In the genomic region with DNA sequence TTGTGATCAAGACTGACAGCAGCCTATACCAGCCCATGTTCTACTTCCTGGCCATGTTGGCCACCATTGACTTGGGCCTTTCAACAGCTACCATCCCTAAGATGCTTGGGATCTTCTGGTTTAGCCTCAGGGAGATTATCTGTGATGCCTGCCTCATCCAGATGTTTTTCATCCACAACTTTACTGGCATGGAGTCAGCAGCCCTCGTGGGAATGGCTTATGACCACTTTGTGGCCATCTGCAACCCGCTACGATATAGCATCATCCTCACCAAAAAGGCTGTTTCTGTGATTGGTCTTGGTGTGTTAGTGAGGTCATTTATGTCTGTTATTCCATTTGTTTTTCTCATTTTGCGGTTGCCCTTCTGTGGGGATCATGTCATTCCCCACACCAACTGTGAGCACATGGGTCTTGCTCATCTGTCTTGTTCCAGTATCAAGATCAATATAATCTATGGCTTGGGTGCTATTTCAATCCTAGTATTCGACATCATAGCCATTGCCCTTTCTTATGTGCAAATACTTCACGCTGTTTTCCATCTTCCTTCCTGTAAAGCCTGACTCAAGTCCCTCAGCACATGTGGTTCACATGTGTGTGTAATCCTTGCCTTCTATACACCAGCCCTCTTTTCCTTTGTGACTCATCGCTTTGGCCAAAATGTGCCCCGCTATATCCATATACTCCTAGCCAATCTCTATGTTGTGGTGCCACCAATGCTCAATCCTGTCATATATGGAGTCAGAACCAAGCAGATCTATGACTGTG, we compare ENCODE assay signal across 25 cellular contexts. TPM values are rescaled to one million over a fixed set of nuclear protein-coding genes. Genes with fewer than 3 reads are reported as not detected.
"Had no signal": no experiment of that assay in that cellular context is flagged by ENCODE, and none has a peak within 500 bp of the region (broad histone marks: within the 10 kb centered on the region; RNA-seq: fewer than 3 reads in every experiment).

No MANE protein-coding gene starts in this region.

- H3K27me3 ChIP-seq: SJCRH30 had no signal

- DNase-seq: activated CD4-positive, alpha-beta T cell treated with anti-CD3 and anti-CD28 coated beads for 4 hours; activated CD8-positive, alpha-beta memory T cell treated with anti-CD3 and anti-CD28 coated beads, Interleukin-2, amount 50 U/mL, for 4 hours; activated CD8-positive, alpha-beta T cell treated with anti-CD3 and anti-CD28 coated beads for 36 hours; activated gamma-delta T cell treated with Interleukin-2 at 50 U/mL for 16 hours; activated T-cell treated with anti-CD3 and anti-CD28 coated beads, Interleukin-2, amount 50 U/mL, for 72 hours; amygdala; MM.1S; NCI-H1105; NCI-H1436; NCI-H1694 treated with DMSO at 0.1 percent for 48 hours; NCI-H2029 treated with DMSO at 0.1 percent for 48 hours; NCI-H345; NCI-H510A; NCI-H526 treated with DMSO at 0.1 percent for 48 hours; NK-92 treated with Interleukin-12 subunit alpha and Interleukin-12 subunit beta, amount 100 ng/mL, for 24 hours; OCI-M1; Right ventricle myocardium superior; SJCRH30; SK-N-SH had no signal

- H3K36me3 ChIP-seq: SJCRH30 had no signal

- H3K27ac ChIP-seq: RWPE1, SJCRH30, VCaP had no signal

- H3K4me2 ChIP-seq: SK-N-SH had no signal

- H3K4me3 ChIP-seq: SJCRH30 had no signal

- H3K9me2 ChIP-seq: SK-N-SH had no signal

- H3K9me3 ChIP-seq: SJCRH30, SK-N-SH had no signal

- ATAC-seq: activated CD8-positive, alpha-beta T cell treated with anti-CD3 and anti-CD28 coated beads for 36 hours; activated T-cell treated with anti-CD3 and anti-CD28 coated beads, Interleukin-2, amount 50 U/mL, for 72 hours; Panc1 had no signal

- H3K4me1 ChIP-seq: SJCRH30 had no signal

- H3K9ac ChIP-seq: SK-N-SH had no signal

RNA-seq across cellular contexts. Expression of a gene that starts 23.6 kb away (rescaled TPM):
- total RNA-seq: activated CD8-positive, alpha-beta T cell treated with anti-CD3 and anti-CD28 coated beads for 36 hours; activated T-cell treated with anti-CD3 and anti-CD28 coated beads, Interleukin-2, amount 50 U/mL, for 72 hours; activated T-helper 2 cell treated with anti-CD3 and anti-CD28 coated beads, Interferon-gamma antibody, Interleukin-2, Interleukin-4, amounts not matched to agents 10 μg/mL and 5 μg/mL and 100 μg/mL, durations not matched to agents 14 hours and 24 hours and 36 hours; astrocyte; Right ventricle myocardium superior; SJCRH30; T-helper 2 cell treated with Interferon-gamma antibody and Interleukin-4, amounts not matched to agents 100 ng/mL and 5 ng/mL, for 36 hours had no signal
- polyA plus RNA-seq: SK-N-SH had no signal

RNA-seq across cellular contexts. Expression of a gene that starts 33.6 kb away (rescaled TPM):
- total RNA-seq: activated CD8-positive, alpha-beta T cell treated with anti-CD3 and anti-CD28 coated beads for 36 hours; activated T-cell treated with anti-CD3 and anti-CD28 coated beads, Interleukin-2, amount 50 U/mL, for 72 hours; activated T-helper 2 cell treated with anti-CD3 and anti-CD28 coated beads, Interferon-gamma antibody, Interleukin-2, Interleukin-4, amounts not matched to agents 10 μg/mL and 5 μg/mL and 100 μg/mL, durations not matched to agents 14 hours and 24 hours and 36 hours; astrocyte; Right ventricle myocardium superior; SJCRH30; T-helper 2 cell treated with Interferon-gamma antibody and Interleukin-4, amounts not matched to agents 100 ng/mL and 5 ng/mL, for 36 hours had no signal
- polyA plus RNA-seq: SK-N-SH had no signal

RNA-seq across cellular contexts. Expression of a gene that starts 45.2 kb away (rescaled TPM):
- total RNA-seq: activated CD8-positive, alpha-beta T cell treated with anti-CD3 and anti-CD28 coated beads for 36 hours; activated T-cell treated with anti-CD3 and anti-CD28 coated beads, Interleukin-2, amount 50 U/mL, for 72 hours; activated T-helper 2 cell treated with anti-CD3 and anti-CD28 coated beads, Interferon-gamma antibody, Interleukin-2, Interleukin-4, amounts not matched to agents 10 μg/mL and 5 μg/mL and 100 μg/mL, durations not matched to agents 14 hours and 24 hours and 36 hours; astrocyte; Right ventricle myocardium superior; SJCRH30; T-helper 2 cell treated with Interferon-gamma antibody and Interleukin-4, amounts not matched to agents 100 ng/mL and 5 ng/mL, for 36 hours had no signal
- polyA plus RNA-seq: SK-N-SH had no signal

RNA-seq across cellular contexts. Expression of a gene that starts 46.7 kb away (rescaled TPM):
- total RNA-seq: activated CD8-positive, alpha-beta T cell treated with anti-CD3 and anti-CD28 coated beads for 36 hours; activated T-cell treated with anti-CD3 and anti-CD28 coated beads, Interleukin-2, amount 50 U/mL, for 72 hours; activated T-helper 2 cell treated with anti-CD3 and anti-CD28 coated beads, Interferon-gamma antibody, Interleukin-2, Interleukin-4, amounts not matched to agents 10 μg/mL and 5 μg/mL and 100 μg/mL, durations not matched to agents 14 hours and 24 hours and 36 hours; astrocyte; Right ventricle myocardium superior; SJCRH30; T-helper 2 cell treated with Interferon-gamma antibody and Interleukin-4, amounts not matched to agents 100 ng/mL and 5 ng/mL, for 36 hours had no signal
- polyA plus RNA-seq: SK-N-SH had no signal
